Comparison of ENCODE assay signal across 8 cellular contexts in genomic region chr22:45553333-45554039, GRCh38. TPM values are rescaled to one million over a fixed set of nuclear protein-coding genes. Genes with fewer than 3 reads are reported as not detected.
DNase-seq lines count a peak whose midpoint lies in the region; ATAC-seq and TF ChIP-seq lines count a peak whose summit lies in the region.

No MANE protein-coding gene starts in this region.

- H3K36me3 Mint-ChIP-seq in naive thymus-derived CD8-positive, alpha-beta T cell: no peaks in the 10 kb centered on the region

- H3K4me3 ChIP-seq in HL-60 (replicated peaks; ENCODE audit: insufficient read depth, low read length) (no peak overlapping the region), fibroblast of mammary gland (ENCODE audit: control insufficient read depth, low read depth, low read length) (no peak overlapping the region), subcutaneous abdominal adipose tissue (ENCODE audit: low read depth in 1 of 5, low read length in 5 of 5) (no peak overlapping the region)

- H3K9ac ChIP-seq in subcutaneous abdominal adipose tissue (ENCODE audit: low read length in 5 of 5): no peak overlapping the region

- POLR2A ChIA-PET in naive thymus-derived CD8-positive, alpha-beta T cell (lab: Charles Lee): interaction anchor here (0.6 kb wide), 1 partner anchor 184 kb away, joined by 4 read pairs; no protein-coding TSS in a partner anchor

- H3K9me3 ChIP-seq in subcutaneous abdominal adipose tissue (ENCODE audit: control insufficient read depth in 5 of 5, low read length in 5 of 5): peaks cover 0 to 3% (median 0%) of the 10 kb centered on the region in 5 donors

- DNase-seq in HL-60 (ENCODE audit: low read depth in 1 of 2, low spot score in 1 of 2) (peak; percentile 51 to 58), NOMO-1 (lab: John Stamatoyannopoulos, UW; ENCODE audit: unreplicated experiment in 2 of 2) (peak; percentile 48 to 63), fibroblast of mammary gland (ENCODE audit: low read depth) (peak; percentile 93)
- peak; percentile 68 to 78 for DNase-seq in activated T-cell treated with anti-CD3 and anti-CD28 coated beads, Interleukin-2, amount 50 U/mL, for 48 hours
- peak in 9 of 10 donors; percentile 14 to 68 (median 39) for DNase-seq in naive thymus-derived CD8-positive, alpha-beta T cell

- ATAC-seq in naive thymus-derived CD8-positive, alpha-beta T cell: peak in 1 of 2 donors; percentile 36
- no peak for ATAC-seq in GM21360 (IDR thresholded peaks at IDR 0.05; ENCODE audit: unreplicated experiment)

- no peaks in the 10 kb centered on the region for H3K9me3 Mint-ChIP-seq in naive thymus-derived CD8-positive, alpha-beta T cell

- H3K27ac ChIP-seq in C4-2B (peak overlapping the region; percentile 52), HL-60 (replicated peaks) (no peak overlapping the region), subcutaneous abdominal adipose tissue (ENCODE audit: low read depth, low read length) (peak overlapping the region; percentile 41)

- H3K27me3 ChIP-seq in HL-60 (ENCODE audit: insufficient read depth, poor library complexity, severe bottlenecking) (peaks cover 2% of the 10 kb centered on the region), subcutaneous abdominal adipose tissue (ENCODE audit: control insufficient read depth in 5 of 5, insufficient read depth in 4 of 5, low read length in 5 of 5) (peaks cover 10 to 49% (median 34%) of the 10 kb centered on the region in 5 donors)

- peaks cover 6 to 18% (median 9%) of the 10 kb centered on the region in 5 donors for H3K27me3 Mint-ChIP-seq in naive thymus-derived CD8-positive, alpha-beta T cell

- peaks cover 1 to 54% (median 47%) of the 10 kb centered on the region in 5 donors for H3K4me1 ChIP-seq in subcutaneous abdominal adipose tissue (ENCODE audit: control insufficient read depth in 5 of 5, insufficient read depth in 5 of 5, low read length in 5 of 5)

- H3K4me1 Mint-ChIP-seq in naive thymus-derived CD8-positive, alpha-beta T cell: peaks cover 0 to 6% (median 0%) of the 10 kb centered on the region in 4 donors

- peak overlapping the region in 1 of 10 donors; percentile 34 for H3K27ac Mint-ChIP-seq in naive thymus-derived CD8-positive, alpha-beta T cell

- TF ChIP-seq CTCF in C4-2B (conservative IDR thresholded peaks at IDR 0.05) (peak; percentile 98), HL-60 (IDR thresholded peaks at IDR 0.05; ENCODE audit: insufficient read depth, low read length) (peak; percentile 77), fibroblast of mammary gland (conservative IDR thresholded peaks at IDR 0.05; ENCODE audit: control insufficient read depth, insufficient read depth, low read depth, low read length) (peak; percentile 96)

- H3K36me3 ChIP-seq in subcutaneous abdominal adipose tissue (ENCODE audit: control insufficient read depth in 5 of 5, insufficient read depth in 5 of 5, low read length in 5 of 5): peaks cover 0 to 4% (median under 1%) of the 10 kb centered on the region in 5 donors

- H3K4me3 Mint-ChIP-seq in naive thymus-derived CD8-positive, alpha-beta T cell: no peak overlapping the region

RNA-seq across cellular contexts. Expression of gene FBLN1, which starts 50.8 kb away (rescaled TPM):
- total RNA-seq in naive thymus-derived CD8-positive, alpha-beta T cell: not detected
- polyA plus RNA-seq in naive thymus-derived CD8-positive, alpha-beta T cell: not detected

Comparison
In these comparisons a context has a peak if more than half of its experiments do, and no peak if none do; other contexts are left out.
1. DNase-seq: peak in every context shown above with its lines; median percentile 93 in fibroblast of mammary gland; 73 in activated T-cell treated with anti-CD3 and anti-CD28 coated beads, Interleukin-2, amount 50 U/mL, for 48 hours; 56 in NOMO-1; 54 in HL-60; 39 in naive thymus-derived CD8-positive, alpha-beta T cell.